In the genomic region with DNA sequence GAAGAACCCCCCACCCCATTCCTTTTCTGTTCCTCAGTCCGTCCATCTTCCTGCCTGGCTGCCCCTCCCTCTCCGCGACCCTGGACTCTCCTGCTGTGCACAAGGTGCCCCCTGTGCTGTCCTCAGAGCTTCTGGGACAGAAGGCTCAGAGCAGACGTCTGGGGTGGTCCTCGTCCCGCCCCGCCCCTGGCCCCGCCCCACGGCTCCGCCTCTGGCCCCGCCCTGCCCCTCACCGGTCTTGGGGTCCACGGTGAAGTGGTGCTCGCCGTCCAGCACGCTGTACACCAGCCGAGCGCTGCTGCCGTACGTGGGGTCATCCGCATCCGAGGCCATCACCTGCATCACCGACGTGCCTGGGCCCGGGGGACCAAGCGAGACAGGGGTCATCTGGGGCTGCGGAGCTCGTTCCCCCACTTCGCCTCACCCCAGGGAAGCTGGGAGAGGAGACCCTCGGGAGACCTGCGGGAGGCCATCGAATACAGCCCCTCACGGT, we compare ENCODE assay signal across 2 cellular contexts.
TF ChIP-seq lines count a peak whose summit lies in the region.

No MANE protein-coding gene starts in this region.

TF ChIP-seq in GM23338, 12 proteins besides CTCF, POLR2A, EP300 and RAD21 (continued from another document):
- TF ChIP-seq, protein P1, sequence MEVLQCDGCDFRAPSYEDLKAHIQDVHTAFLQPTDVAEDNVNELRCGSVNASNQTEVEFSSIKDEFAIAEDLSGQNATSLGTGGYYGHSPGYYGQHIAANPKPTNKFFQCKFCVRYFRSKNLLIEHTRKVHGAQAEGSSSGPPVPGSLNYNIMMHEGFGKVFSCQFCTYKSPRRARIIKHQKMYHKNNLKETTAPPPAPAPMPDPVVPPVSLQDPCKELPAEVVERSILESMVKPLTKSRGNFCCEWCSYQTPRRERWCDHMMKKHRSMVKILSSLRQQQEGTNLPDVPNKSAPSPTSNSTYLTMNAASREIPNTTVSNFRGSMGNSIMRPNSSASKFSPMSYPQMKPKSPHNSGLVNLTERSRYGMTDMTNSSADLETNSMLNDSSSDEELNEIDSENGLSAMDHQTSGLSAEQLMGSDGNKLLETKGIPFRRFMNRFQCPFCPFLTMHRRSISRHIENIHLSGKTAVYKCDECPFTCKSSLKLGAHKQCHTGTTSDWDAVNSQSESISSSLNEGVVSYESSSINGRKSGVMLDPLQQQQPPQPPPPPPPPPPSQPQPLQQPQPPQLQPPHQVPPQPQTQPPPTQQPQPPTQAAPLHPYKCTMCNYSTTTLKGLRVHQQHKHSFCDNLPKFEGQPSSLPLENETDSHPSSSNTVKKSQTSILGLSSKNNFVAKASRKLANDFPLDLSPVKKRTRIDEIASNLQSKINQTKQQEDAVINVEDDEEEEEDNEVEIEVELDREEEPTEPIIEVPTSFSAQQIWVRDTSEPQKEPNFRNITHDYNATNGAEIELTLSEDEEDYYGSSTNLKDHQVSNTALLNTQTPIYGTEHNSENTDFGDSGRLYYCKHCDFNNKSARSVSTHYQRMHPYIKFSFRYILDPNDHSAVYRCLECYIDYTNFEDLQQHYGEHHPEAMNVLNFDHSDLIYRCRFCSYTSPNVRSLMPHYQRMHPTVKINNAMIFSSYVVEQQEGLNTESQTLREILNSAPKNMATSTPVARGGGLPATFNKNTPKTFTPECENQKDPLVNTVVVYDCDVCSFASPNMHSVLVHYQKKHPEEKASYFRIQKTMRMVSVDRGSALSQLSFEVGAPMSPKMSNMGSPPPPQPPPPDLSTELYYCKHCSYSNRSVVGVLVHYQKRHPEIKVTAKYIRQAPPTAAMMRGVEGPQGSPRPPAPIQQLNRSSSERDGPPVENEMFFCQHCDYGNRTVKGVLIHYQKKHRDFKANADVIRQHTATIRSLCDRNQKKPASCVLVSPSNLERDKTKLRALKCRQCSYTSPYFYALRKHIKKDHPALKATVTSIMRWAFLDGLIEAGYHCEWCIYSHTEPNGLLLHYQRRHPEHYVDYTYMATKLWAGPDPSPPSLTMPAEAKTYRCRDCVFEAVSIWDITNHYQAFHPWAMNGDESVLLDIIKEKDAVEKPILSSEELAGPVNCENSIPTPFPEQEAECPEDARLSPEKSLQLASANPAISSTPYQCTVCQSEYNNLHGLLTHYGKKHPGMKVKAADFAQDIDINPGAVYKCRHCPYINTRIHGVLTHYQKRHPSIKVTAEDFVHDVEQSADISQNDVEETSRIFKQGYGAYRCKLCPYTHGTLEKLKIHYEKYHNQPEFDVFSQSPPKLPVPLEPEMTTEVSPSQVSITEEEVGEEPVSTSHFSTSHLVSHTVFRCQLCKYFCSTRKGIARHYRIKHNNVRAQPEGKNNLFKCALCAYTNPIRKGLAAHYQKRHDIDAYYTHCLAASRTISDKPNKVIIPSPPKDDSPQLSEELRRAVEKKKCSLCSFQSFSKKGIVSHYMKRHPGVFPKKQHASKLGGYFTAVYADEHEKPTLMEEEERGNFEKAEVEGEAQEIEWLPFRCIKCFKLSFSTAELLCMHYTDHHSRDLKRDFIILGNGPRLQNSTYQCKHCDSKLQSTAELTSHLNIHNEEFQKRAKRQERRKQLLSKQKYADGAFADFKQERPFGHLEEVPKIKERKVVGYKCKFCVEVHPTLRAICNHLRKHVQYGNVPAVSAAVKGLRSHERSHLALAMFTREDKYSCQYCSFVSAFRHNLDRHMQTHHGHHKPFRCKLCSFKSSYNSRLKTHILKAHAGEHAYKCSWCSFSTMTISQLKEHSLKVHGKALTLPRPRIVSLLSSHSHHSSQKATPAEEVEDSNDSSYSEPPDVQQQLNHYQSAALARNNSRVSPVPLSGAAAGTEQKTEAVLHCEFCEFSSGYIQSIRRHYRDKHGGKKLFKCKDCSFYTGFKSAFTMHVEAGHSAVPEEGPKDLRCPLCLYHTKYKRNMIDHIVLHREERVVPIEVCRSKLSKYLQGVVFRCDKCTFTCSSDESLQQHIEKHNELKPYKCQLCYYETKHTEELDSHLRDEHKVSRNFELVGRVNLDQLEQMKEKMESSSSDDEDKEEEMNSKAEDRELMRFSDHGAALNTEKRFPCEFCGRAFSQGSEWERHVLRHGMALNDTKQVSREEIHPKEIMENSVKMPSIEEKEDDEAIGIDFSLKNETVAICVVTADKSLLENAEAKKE (CRISPR knock-in tag; IDR thresholded peaks at IDR 0.05) = no peak
- no peak for TF ChIP-seq ZNF331 (CRISPR knock-in tag; IDR thresholded peaks at IDR 0.05; ENCODE audit: low read depth)

TF ChIP-seq in K562, 482 proteins besides CTCF, POLR2A, EP300 and RAD21 (continued from another document):
- TF ChIP-seq, protein P2, sequence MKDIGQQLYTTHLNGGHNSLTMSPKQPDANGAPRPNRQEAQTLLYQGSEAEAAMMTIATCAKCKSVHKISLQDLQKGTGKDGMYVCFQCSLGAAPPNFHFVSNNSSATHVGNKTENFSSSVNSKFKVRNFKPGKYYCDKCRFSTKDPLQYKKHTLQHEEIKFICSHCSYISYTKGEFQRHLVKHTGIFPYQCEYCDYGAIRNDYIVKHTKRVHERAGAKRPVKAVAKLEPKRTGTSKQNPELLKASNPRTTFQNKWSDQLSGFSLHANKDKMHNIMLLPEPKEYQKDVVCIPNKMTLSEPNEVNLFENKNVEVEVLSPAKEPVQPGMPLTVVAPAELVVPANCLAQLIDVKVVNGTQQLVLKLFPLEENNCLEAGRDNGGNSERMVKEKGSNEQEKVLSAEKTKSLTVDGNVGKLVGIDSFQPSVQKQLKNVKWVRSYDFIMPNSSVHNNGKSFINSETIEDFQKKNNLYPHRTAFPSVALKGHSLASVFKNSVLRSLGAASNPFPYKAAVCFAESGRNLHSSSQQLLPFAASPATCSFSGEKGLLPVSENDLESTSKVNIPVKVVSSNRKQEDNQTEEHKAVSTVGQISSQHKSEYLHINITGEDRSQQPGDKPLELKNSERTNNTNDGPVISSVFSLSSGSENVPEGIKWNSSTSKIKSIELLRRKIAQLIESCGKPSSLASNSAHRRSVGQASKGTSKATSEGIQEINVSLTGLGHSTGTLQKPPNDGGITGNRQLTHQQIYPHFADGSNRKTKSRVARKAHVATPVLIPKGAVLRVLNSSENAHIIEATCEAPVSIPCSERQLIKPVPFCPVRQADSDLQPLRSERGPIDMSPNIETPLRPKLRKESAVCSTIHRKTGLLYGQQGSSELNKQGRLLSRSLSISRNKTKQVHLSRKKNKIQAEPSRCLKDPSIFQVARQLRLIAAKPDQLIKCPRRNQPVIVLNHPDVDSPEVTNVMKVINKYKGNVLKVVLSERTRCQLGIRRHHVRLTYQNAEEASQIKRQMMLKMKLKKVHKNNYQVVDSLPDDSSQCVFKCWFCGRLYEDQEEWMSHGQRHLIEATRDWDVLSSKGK (CRISPR knock-in tag; IDR thresholded peaks at IDR 0.05) = no peak
